In genomic region chr18:47143153-47143552, GRCh38 we compare ENCODE assay signal across 25 cellular contexts.
"Had no signal": no experiment of that assay in that cellular context is flagged by ENCODE, and none has a peak within 500 bp of the region (broad histone marks: within the 10 kb centered on the region; RNA-seq: fewer than 3 reads in every experiment).

No MANE protein-coding gene starts in this region.

- H3K9me3 ChIP-seq: colonic mucosa, esophagus squamous epithelium, gastrocnemius medialis, heart right ventricle, left lung, lower lobe of right lung, mucosa of descending colon had no signal

- H3K36me3 ChIP-seq: colonic mucosa, esophagus squamous epithelium, gastrocnemius medialis, left lung, lower lobe of right lung had no signal

- FAIRE-seq: endometrium, keratinocyte had no signal

- DNase-seq: colonic mucosa; cortex of kidney; effector CD8-positive, alpha-beta T cell; effector memory CD8-positive, alpha-beta T cell; endodermal cell; erythroblast; esophagus squamous epithelium; foreskin fibroblast; foreskin melanocyte; gastrocnemius medialis; glutamatergic neuron; head of caudate nucleus; heart right ventricle; hippocampal formation; left cardiac atrium; left lung; left ventricle myocardium superior; lower lobe of right lung; mesenchymal stem cell; mucosa of descending colon; naive B cell had no signal

- ATAC-seq: effector memory CD8-positive, alpha-beta T cell; esophagus mucosa; gastrocnemius medialis; left cardiac atrium; left lung; lower lobe of right lung; mucosa of descending colon had no signal

- H3K27me3 ChIP-seq: colonic mucosa, esophagus squamous epithelium, gastrocnemius medialis, heart right ventricle, left lung had no signal

- H3K27ac ChIP-seq: colonic mucosa, epithelial cell of prostate, esophagus squamous epithelium, gastrocnemius medialis, left lung, lower lobe of right lung had no signal

- H3K4me3 ChIP-seq: colonic mucosa, esophagus squamous epithelium, gastrocnemius medialis, heart right ventricle, left lung, lower lobe of right lung, mucosa of descending colon had no signal

- H3K4me1 ChIP-seq: colonic mucosa had no signal
